3 cellular contexts compared by ENCODE assay signal in genomic region chr15:90863987-90864386, GRCh38.
TF ChIP-seq lines count a peak whose summit lies in the region.

No MANE protein-coding gene starts in this region.

TF ChIP-seq in liver, 16 proteins besides CTCF, POLR2A, EP300 and RAD21:
- TF ChIP-seq EGR1 (IDR thresholded peaks at IDR 0.05; ENCODE audit: low read depth in 2 of 2), result no peak
- no peak for TF ChIP-seq HNF4A (conservative IDR thresholded peaks at IDR 0.05)
- TF ChIP-seq NR2F2 (IDR thresholded peaks at IDR 0.05), result no peak
- TF ChIP-seq ATF3 (IDR thresholded peaks at IDR 0.05), result no peak
- no peak for TF ChIP-seq FOXA1 (IDR thresholded peaks at IDR 0.05)
- no peak for TF ChIP-seq HNF4G (IDR thresholded peaks at IDR 0.05)

TF ChIP-seq in HepG2, 621 proteins besides CTCF, POLR2A, EP300 and RAD21:
- TF ChIP-seq ZNF484 (CRISPR knock-in tag; IDR thresholded peaks at IDR 0.05; ENCODE audit: borderline replicate concordance, low read depth) (no peak), ZMYM3 (CRISPR knock-in tag; IDR thresholded peaks at IDR 0.05) (no peak), THYN1 (CRISPR knock-in tag; IDR thresholded peaks at IDR 0.05; ENCODE audit: borderline replicate concordance, low read depth) (no peak), ZNF282 (IDR thresholded peaks at IDR 0.05; ENCODE audit: partially characterized antibody) (no peak), ISX (CRISPR knock-in tag; conservative IDR thresholded peaks at IDR 0.05) (no peak)
- TF ChIP-seq, protein P1, sequence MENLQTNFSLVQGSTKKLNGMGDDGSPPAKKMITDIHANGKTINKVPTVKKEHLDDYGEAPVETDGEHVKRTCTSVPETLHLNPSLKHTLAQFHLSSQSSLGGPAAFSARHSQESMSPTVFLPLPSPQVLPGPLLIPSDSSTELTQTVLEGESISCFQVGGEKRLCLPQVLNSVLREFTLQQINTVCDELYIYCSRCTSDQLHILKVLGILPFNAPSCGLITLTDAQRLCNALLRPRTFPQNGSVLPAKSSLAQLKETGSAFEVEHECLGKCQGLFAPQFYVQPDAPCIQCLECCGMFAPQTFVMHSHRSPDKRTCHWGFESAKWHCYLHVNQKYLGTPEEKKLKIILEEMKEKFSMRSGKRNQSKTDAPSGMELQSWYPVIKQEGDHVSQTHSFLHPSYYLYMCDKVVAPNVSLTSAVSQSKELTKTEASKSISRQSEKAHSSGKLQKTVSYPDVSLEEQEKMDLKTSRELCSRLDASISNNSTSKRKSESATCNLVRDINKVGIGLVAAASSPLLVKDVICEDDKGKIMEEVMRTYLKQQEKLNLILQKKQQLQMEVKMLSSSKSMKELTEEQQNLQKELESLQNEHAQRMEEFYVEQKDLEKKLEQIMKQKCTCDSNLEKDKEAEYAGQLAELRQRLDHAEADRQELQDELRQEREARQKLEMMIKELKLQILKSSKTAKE (CRISPR knock-in tag; IDR thresholded peaks at IDR 0.05; ENCODE audit: borderline replicate concordance), result no peak

TF ChIP-seq in WTC11, 78 proteins besides CTCF, POLR2A, EP300 and RAD21:
- TF ChIP-seq ERG (CRISPR knock-in tag; IDR thresholded peaks at IDR 0.05) (no peak), ZBTB43 (CRISPR knock-in tag; IDR thresholded peaks at IDR 0.05) (no peak), ZBTB21 (CRISPR knock-in tag; IDR thresholded peaks at IDR 0.05; ENCODE audit: borderline replicate concordance) (no peak), ELF4 (CRISPR knock-in tag; IDR thresholded peaks at IDR 0.05; ENCODE audit: low read depth) (no peak), SOX15 (CRISPR knock-in tag; IDR thresholded peaks at IDR 0.05) (no peak), ATF6 (CRISPR knock-in tag; IDR thresholded peaks at IDR 0.05) (no peak), E2F1 (CRISPR knock-in tag; IDR thresholded peaks at IDR 0.05) (no peak), OVOL2 (CRISPR knock-in tag; IDR thresholded peaks at IDR 0.05; ENCODE audit: borderline replicate concordance) (no peak), TEAD4 (CRISPR knock-in tag; IDR thresholded peaks at IDR 0.05) (no peak), SMAD3 (CRISPR knock-in tag; IDR thresholded peaks at IDR 0.05; ENCODE audit: borderline replicate concordance) (no peak), ZNF219 (CRISPR knock-in tag; IDR thresholded peaks at IDR 0.05; ENCODE audit: borderline replicate concordance) (no peak), ZNF532 (CRISPR knock-in tag; IDR thresholded peaks at IDR 0.05; ENCODE audit: borderline replicate concordance) (no peak), USF2 (CRISPR knock-in tag; IDR thresholded peaks at IDR 0.05) (no peak)
- TF ChIP-seq, protein P2, sequence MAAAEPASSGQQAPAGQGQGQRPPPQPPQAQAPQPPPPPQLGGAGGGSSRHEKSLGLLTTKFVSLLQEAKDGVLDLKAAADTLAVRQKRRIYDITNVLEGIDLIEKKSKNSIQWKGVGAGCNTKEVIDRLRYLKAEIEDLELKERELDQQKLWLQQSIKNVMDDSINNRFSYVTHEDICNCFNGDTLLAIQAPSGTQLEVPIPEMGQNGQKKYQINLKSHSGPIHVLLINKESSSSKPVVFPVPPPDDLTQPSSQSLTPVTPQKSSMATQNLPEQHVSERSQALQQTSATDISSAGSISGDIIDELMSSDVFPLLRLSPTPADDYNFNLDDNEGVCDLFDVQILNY (CRISPR knock-in tag; IDR thresholded peaks at IDR 0.05), result no peak
